11 cellular contexts compared by ENCODE assay signal in genomic region chr2:174663572-174663971, GRCh38.
DNase-seq lines count a peak whose midpoint lies in the region; ATAC-seq, FAIRE-seq and TF ChIP-seq lines count a peak whose summit lies in the region.
"Had no signal": no experiment of that assay in that cellular context is flagged by ENCODE, and none has a peak within 500 bp of the region (broad histone marks: within the 10 kb centered on the region; RNA-seq: fewer than 3 reads in every experiment).

No MANE protein-coding gene starts in this region.

- H2AFZ ChIP-seq in parathyroid adenoma: peak overlapping the region; percentile 13

- peaks cover 67% of the 10 kb centered on the region for H3K4me1 ChIP-seq in parathyroid adenoma

- FAIRE-seq in RCC 7860 (lab: Jason Lieb, UNC): no peak

- DNase-seq in AG08395 (ENCODE audit: low spot score) (peak; percentile 91), Kasumi-1 (lab: John Stamatoyannopoulos, UW) (peak; percentile 74 to 85), fibroblast of gingiva (ENCODE audit: low read depth) (peak; percentile 93), H4 (ENCODE audit: low spot score) (no peak), RCC 7860 (ENCODE audit: low spot score) (no peak)
- DNase-seq: activated CD4-positive, alpha-beta T cell treated with anti-CD3 and anti-CD28 coated beads, Interleukin-2, amount 10 ng/mL, durations not matched to agents 7 days and 5 days; activated naive CD4-positive, alpha-beta T cell; immature natural killer cell had no signal

- H3K4me2 ChIP-seq in parathyroid adenoma (ENCODE audit: low read length): peak overlapping the region; percentile 3

- H3K36me3 ChIP-seq in parathyroid adenoma (ENCODE audit: control insufficient read depth, insufficient read depth, low read length): no peaks in the 10 kb centered on the region

- H3K79me2 ChIP-seq in parathyroid adenoma: peaks cover 31% of the 10 kb centered on the region

- no peak overlapping the region for H3K9ac ChIP-seq in parathyroid adenoma

- no peaks in the 10 kb centered on the region for H3K9me3 ChIP-seq in parathyroid adenoma (ENCODE audit: control insufficient read depth, low read length)

- no peak for TF ChIP-seq CTCF in parathyroid adenoma (IDR thresholded peaks at IDR 0.05)

- H3K27me3 ChIP-seq in parathyroid adenoma (ENCODE audit: control insufficient read depth, insufficient read depth, low read length): no peaks in the 10 kb centered on the region

- ATAC-seq in HG03159 (IDR thresholded peaks at IDR 0.05; ENCODE audit: unreplicated experiment): no peak
- no peak for ATAC-seq in GM21717 (IDR thresholded peaks at IDR 0.05; ENCODE audit: unreplicated experiment)

- H3K4me3 ChIP-seq in parathyroid adenoma (ENCODE audit: low read depth, low read length): no peak overlapping the region

- H3K27ac ChIP-seq in parathyroid adenoma: peak overlapping the region; percentile 84

Comparison
In these comparisons a context has a peak if more than half of its experiments do, and no peak if none do; other contexts are left out.
1. DNase-seq: peak in AG08395 (single experiment), Kasumi-1 (2 of 2) and fibroblast of gingiva (single experiment); none in H4 (single experiment) and RCC 7860 (single experiment).